Comparison of ENCODE assay signal across 26 cellular contexts in genomic region chr16:50988441-50988840, GRCh38.
"Had no signal": no experiment of that assay in that cellular context is flagged by ENCODE, and none has a peak within 500 bp of the region (broad histone marks: within the 10 kb centered on the region; RNA-seq: fewer than 3 reads in every experiment).

No MANE protein-coding gene starts in this region.

- H3K4me3 ChIP-seq: colonic mucosa, dorsolateral prefrontal cortex, esophagus muscularis mucosa, gastrocnemius medialis, left lung, tibial artery had no signal

- H3K4me3 Mint-ChIP-seq: activated B cell treated with CpG ODN at 0.5 μM for 24 hours; activated naive CD4-positive, alpha-beta T cell treated with anti-CD3 and anti-CD28 coated beads for 36 hours; activated naive CD8-positive, alpha-beta T cell treated with anti-CD3 and anti-CD28 coated beads, Interleukin-2, amount 10 ng/mL, durations not matched to agents 7 days and 5 days; activated T-cell treated with anti-CD3 and anti-CD28 coated beads, Interleukin-2, amount 50 U/mL, for 72 hours; naive thymus-derived CD4-positive, alpha-beta T cell; neural crest cell; stimulated activated effector memory CD8-positive, alpha-beta T cell treated with anti-CD3 and anti-CD28 coated beads, Interleukin-12 subunit alpha, Interleukin-12 subunit beta, amount 100 ng/mL, for 72 hours; stimulated activated naive CD8-positive, alpha-beta T cell treated with anti-CD3 and anti-CD28 coated beads, Interleukin-15, amount 100 ng/mL, for 72 hours had no signal

- H3K4me1 Mint-ChIP-seq: activated B cell treated with CpG ODN at 0.5 μM for 24 hours; activated naive CD8-positive, alpha-beta T cell treated with anti-CD3 and anti-CD28 coated beads, Interleukin-2, amount 10 ng/mL, durations not matched to agents 7 days and 5 days; naive thymus-derived CD4-positive, alpha-beta T cell; stimulated activated effector memory CD8-positive, alpha-beta T cell treated with anti-CD3 and anti-CD28 coated beads, Interleukin-12 subunit alpha, Interleukin-12 subunit beta, amount 100 ng/mL, for 72 hours; stimulated activated naive CD8-positive, alpha-beta T cell treated with anti-CD3 and anti-CD28 coated beads, Interleukin-15, amount 100 ng/mL, for 72 hours had no signal

- H3K27ac ChIP-seq: colonic mucosa, dorsolateral prefrontal cortex, esophagus muscularis mucosa, gastrocnemius medialis, left lung, tibial artery had no signal

- H3K36me3 Mint-ChIP-seq: activated naive CD8-positive, alpha-beta T cell treated with anti-CD3 and anti-CD28 coated beads, Interleukin-2, amount 10 ng/mL, durations not matched to agents 7 days and 5 days; naive thymus-derived CD4-positive, alpha-beta T cell; stimulated activated effector memory CD8-positive, alpha-beta T cell treated with anti-CD3 and anti-CD28 coated beads, Interleukin-12 subunit alpha, Interleukin-12 subunit beta, amount 100 ng/mL, for 72 hours had no signal

- FAIRE-seq: bronchial epithelial cell, small intestine had no signal

- H3K9me3 ChIP-seq: colonic mucosa, gastrocnemius medialis, left lung, tibial artery had no signal

- H3K27ac Mint-ChIP-seq: activated B cell treated with CpG ODN at 0.5 μM for 24 hours; activated naive CD4-positive, alpha-beta T cell treated with anti-CD3 and anti-CD28 coated beads for 36 hours; activated naive CD8-positive, alpha-beta T cell treated with anti-CD3 and anti-CD28 coated beads, Interleukin-2, amount 10 ng/mL, durations not matched to agents 7 days and 5 days; activated T-cell treated with anti-CD3 and anti-CD28 coated beads, Interleukin-2, amount 50 U/mL, for 72 hours; naive thymus-derived CD4-positive, alpha-beta T cell; stimulated activated effector memory CD8-positive, alpha-beta T cell treated with anti-CD3 and anti-CD28 coated beads, Interleukin-12 subunit alpha, Interleukin-12 subunit beta, amount 100 ng/mL, for 72 hours; stimulated activated naive CD8-positive, alpha-beta T cell treated with anti-CD3 and anti-CD28 coated beads, Interleukin-15, amount 100 ng/mL, for 72 hours had no signal

- H3K4me1 ChIP-seq: colonic mucosa, esophagus muscularis mucosa, gastrocnemius medialis, left lung, tibial artery had no signal

- ATAC-seq: activated T-cell treated with anti-CD3 and anti-CD28 coated beads, Interleukin-2, amount 50 U/mL, for 72 hours; gastrocnemius medialis; left lung; sciatic nerve; stimulated activated effector memory CD8-positive, alpha-beta T cell treated with anti-CD3 and anti-CD28 coated beads, Interleukin-12 subunit alpha, Interleukin-12 subunit beta, amount 100 ng/mL, for 72 hours; stimulated activated naive CD8-positive, alpha-beta T cell treated with anti-CD3 and anti-CD28 coated beads, Interleukin-15, amount 100 ng/mL, for 72 hours had no signal

- H3K27me3 Mint-ChIP-seq: activated B cell treated with CpG ODN at 0.5 μM for 24 hours; activated naive CD8-positive, alpha-beta T cell treated with anti-CD3 and anti-CD28 coated beads, Interleukin-2, amount 10 ng/mL, durations not matched to agents 7 days and 5 days; stimulated activated naive CD8-positive, alpha-beta T cell treated with anti-CD3 and anti-CD28 coated beads, Interleukin-15, amount 100 ng/mL, for 72 hours had no signal

- DNase-seq: activated B cell treated with CpG ODN at 0.5 μM for 24 hours; activated CD4-positive, alpha-beta T cell treated with anti-CD3 and anti-CD28 coated beads for 4 hours; activated CD4-positive, alpha-beta T cell treated with anti-CD3 and anti-CD28 coated beads, Interleukin-2, amount 50 U/mL, for 48 hours; activated effector memory CD4-positive, alpha-beta T cell treated with Interleukin-2 at 50 U/mL for 16 hours; activated naive CD4-positive, alpha-beta T cell treated with anti-CD3 and anti-CD28 coated beads for 36 hours; activated naive CD8-positive, alpha-beta T cell treated with anti-CD3 and anti-CD28 coated beads, Interleukin-2, amount 10 ng/mL, durations not matched to agents 7 days and 5 days; activated T-cell treated with anti-CD3 and anti-CD28 coated beads, Interleukin-2, amount 50 U/mL, for 72 hours; amygdala; colonic mucosa; dorsolateral prefrontal cortex; gastrocnemius medialis; hippocampal formation; kidney glomerular epithelial cell; left lung; naive thymus-derived CD4-positive, alpha-beta T cell; occipital lobe; posterior cingulate gyrus; small intestine; stimulated activated CD4-positive, alpha-beta T cell treated with anti-CD3 and anti-CD28 coated beads, Interleukin-2, amount 100 ng/mL, for 24 hours; stimulated activated naive CD8-positive, alpha-beta T cell treated with anti-CD3 and anti-CD28 coated beads, Interleukin-15, amount 100 ng/mL, for 72 hours; tibial artery had no signal

- H3K27me3 ChIP-seq: colonic mucosa, esophagus muscularis mucosa, gastrocnemius medialis, left lung, tibial artery had no signal

- H3K36me3 ChIP-seq: colonic mucosa, esophagus muscularis mucosa, gastrocnemius medialis, left lung, tibial artery had no signal
